Comparison of ENCODE assay signal across 20 cellular contexts in genomic region chr2:1863861-1864260, GRCh38.
DNase-seq lines count a peak whose midpoint lies in the region; ATAC-seq and TF ChIP-seq lines count a peak whose summit lies in the region.
"Had no signal": no experiment of that assay in that cellular context is flagged by ENCODE, and none has a peak within 500 bp of the region (broad histone marks: within the 10 kb centered on the region; RNA-seq: fewer than 3 reads in every experiment).

No MANE protein-coding gene starts in this region.

- H3K4me2 ChIP-seq in BLaER1 treated with 17β-estradiol and CSF1 and Interleukin-3, amounts not matched to agents 10 nM and 100 nM: peak overlapping the region in 9 of 11 experiments; percentile 43 to 97 (median 84); a peak in 18 of 22 replicates
- H3K4me2 ChIP-seq: GM23338 had no signal

- TF ChIP-seq CTCF in coronary artery (IDR thresholded peaks at IDR 0.05) (no peak), GM20000 (IDR thresholded peaks at IDR 0.05; ENCODE audit: extremely low read depth, missing control alignments) (no peak)

- H3K9ac ChIP-seq in BLaER1 treated with 17β-estradiol and CSF1 and Interleukin-3, amounts not matched to agents 10 nM and 100 nM: peak overlapping the region in 2 of 11 experiments; percentile 20 to 48; a peak in 2 of 22 replicates

- peaks cover 0 to 5% (median 0%) of the 10 kb centered on the region in 11 experiments; a peak in 3 of 22 replicates for H4K20me1 ChIP-seq in BLaER1 treated with 17β-estradiol and CSF1 and Interleukin-3, amounts not matched to agents 10 nM and 100 nM

- H3K4me3 ChIP-seq in BLaER1 treated with 17β-estradiol and CSF1 and Interleukin-3, amounts not matched to agents 10 nM and 100 nM: no peak overlapping the region
- H3K4me3 ChIP-seq in coronary artery: no peak overlapping the region
- H3K4me3 ChIP-seq: GM12878, GM23338 had no signal

- H3K27ac ChIP-seq in BLaER1 treated with 17β-estradiol and CSF1 and Interleukin-3, amounts not matched to agents 10 nM and 100 nM: 0 out of 22 replicates have a peak overlapping the region, but pooled peaks of 1 of the 11 experiments have one; percentile 49
- H3K27ac ChIP-seq in coronary artery: no peak overlapping the region

- peaks cover 13 to 67% (median 63%) of the 10 kb centered on the region in 10 experiments for H3K4me1 ChIP-seq in BLaER1 treated with 17β-estradiol and CSF1 and Interleukin-3, amounts not matched to agents 10 nM and 100 nM

- H3K27me3 ChIP-seq in BLaER1 treated with 17β-estradiol and CSF1 and Interleukin-3, amounts not matched to agents 10 nM and 100 nM: peaks cover 0 to 29% (median 0%) of the 10 kb centered on the region in 11 experiments; a peak in 7 of 22 replicates

- H3K9me3 ChIP-seq in BLaER1 treated with 17β-estradiol and CSF1 and Interleukin-3, amounts not matched to agents 10 nM and 100 nM (replicated peaks in 1 of 11): no peaks in the 10 kb centered on the region

- DNase-seq in coronary artery (ENCODE audit: low spot score) (peak; percentile 49), islet precursor cell (peak; percentile 50), NCI-H1092 (lab: John Stamatoyannopoulos, UW) (no peak), GM20000 (ENCODE audit: low spot score) (no peak), HuH-7.5 (ENCODE audit: low spot score) (no peak)
- DNase-seq: ACHN; AML-193; CD4-positive, CD25-positive, alpha-beta regulatory T cell; CD8-positive, alpha-beta memory T cell; COR-L47; DMS 273 treated with DMSO at 0.1 percent for 48 hours; DMS53; DND-41; EL; H9; KG1 had no signal

- no peak for ATAC-seq in GM18858 (IDR thresholded peaks at IDR 0.05; ENCODE audit: unreplicated experiment)
- ATAC-seq: GM12878 had no signal

- no peaks in the 10 kb centered on the region for H3K36me3 ChIP-seq in BLaER1 treated with 17β-estradiol and CSF1 and Interleukin-3, amounts not matched to agents 10 nM and 100 nM

Comparison
In these comparisons a context has a peak if more than half of its experiments do, and no peak if none do; other contexts are left out.
1. DNase-seq: peak in coronary artery (single experiment) and islet precursor cell (single experiment); none in NCI-H1092 (single experiment), GM20000 (single experiment) and HuH-7.5 (single experiment).